In the genomic region with DNA sequence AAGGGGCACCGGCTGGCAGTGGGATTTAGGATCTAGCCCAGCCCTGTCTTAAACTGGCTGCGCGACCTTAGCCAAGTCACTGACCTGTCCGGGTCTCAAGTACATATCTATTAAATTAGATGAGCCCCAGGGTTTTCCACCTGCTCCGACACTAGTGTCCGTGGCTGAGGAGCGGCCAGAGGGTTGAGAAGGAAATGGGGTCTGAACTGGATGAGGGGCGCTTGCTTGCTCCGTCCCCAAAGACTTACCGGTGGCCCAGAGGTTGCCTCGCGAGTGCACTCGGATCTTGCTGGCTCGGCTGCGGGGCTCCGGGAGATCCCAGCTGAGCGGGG, we compare ENCODE assay signal across 8 cellular contexts. TPM values are rescaled to one million over a fixed set of nuclear protein-coding genes. Genes with fewer than 3 reads are reported as not detected.
DNase-seq lines count a peak whose midpoint lies in the region; ATAC-seq and TF ChIP-seq lines count a peak whose summit lies in the region.

No MANE protein-coding gene starts in this region.

- no peak for DNase-seq in activated naive CD4-positive, alpha-beta T cell treated with anti-CD3 and anti-CD28 coated beads, Interleukin-2, amount 10 ng/mL, durations not matched to agents 7 days and 5 days
- DNase-seq in activated naive CD4-positive, alpha-beta T cell (lab: John Stamatoyannopoulos, UW) = no peak
- DNase-seq in astrocyte of the spinal cord (ENCODE audit: low read depth, low spot score) (no peak), lung (ENCODE audit: low spot score) (no peak), upper lobe of right lung (no peak), AML-193 (lab: John Stamatoyannopoulos, UW) (no peak), HEK293T (ENCODE audit: extremely low spot score) (no peak)

- CTCF ChIA-PET in activated naive CD4-positive, alpha-beta T cell treated with anti-CD3 and anti-CD28 coated beads, Interleukin-2, amount 10 ng/mL, durations not matched to agents 7 days and 5 days (lab: Charles Lee) = interaction anchor here (2.4 kb wide), 1 partner anchor 219 kb away, joined by 6 read pairs; no protein-coding TSS in a partner anchor
- CTCF ChIA-PET in HEK293T (lab: Yijun Ruan, JAX) = no interaction called here

- H3K4me3 ChIP-seq in astrocyte of the spinal cord (ENCODE audit: low read depth, low read length) (peak overlapping the region; percentile 38), lung (peak overlapping the region; percentile 34), upper lobe of right lung (peak overlapping the region; percentile 61)

- peak overlapping the region in 1 of 2 donors; percentile 69 for H3K27ac ChIP-seq in lung (ENCODE audit: low read depth in 1 of 2, low read length in 1 of 2)
- H3K27ac ChIP-seq in upper lobe of right lung = peak overlapping the region; percentile 77

- no peak for ATAC-seq in lung (ENCODE audit: insufficient read depth, low FRiP score)
- no peak for ATAC-seq in upper lobe of right lung
- no peak for ATAC-seq in HG03442 (IDR thresholded peaks at IDR 0.05; ENCODE audit: unreplicated experiment)

- H3K9me3 Mint-ChIP-seq in activated naive CD4-positive, alpha-beta T cell treated with anti-CD3 and anti-CD28 coated beads, Interleukin-2, amount 10 ng/mL, durations not matched to agents 7 days and 5 days = no peaks in the 10 kb centered on the region

- intact Hi-C loops in upper lobe of right lung (cut with DNase I) = no loop called here

- peaks cover 4 to 6% of the 10 kb centered on the region in 2 donors for H3K4me1 ChIP-seq in lung (ENCODE audit: control insufficient read depth in 2 of 2, insufficient read depth in 2 of 2, low read length in 2 of 2)
- H3K4me1 ChIP-seq in upper lobe of right lung = peaks cover 24% of the 10 kb centered on the region

- H3K27me3 ChIP-seq in lung (ENCODE audit: control insufficient read depth, insufficient read depth) (no peaks in the 10 kb centered on the region), upper lobe of right lung (no peaks in the 10 kb centered on the region)

- H3K36me3 ChIP-seq in lung (ENCODE audit: control insufficient read depth in 2 of 2, insufficient read depth in 2 of 2, low read length in 2 of 2) = no peaks in the 10 kb centered on the region
- H3K36me3 ChIP-seq in upper lobe of right lung = peaks cover 4% of the 10 kb centered on the region

- H3K4me3 Mint-ChIP-seq in activated naive CD4-positive, alpha-beta T cell treated with anti-CD3 and anti-CD28 coated beads, Interleukin-2, amount 10 ng/mL, durations not matched to agents 7 days and 5 days = peak overlapping the region; percentile 70

- H3K27ac Mint-ChIP-seq in activated naive CD4-positive, alpha-beta T cell treated with anti-CD3 and anti-CD28 coated beads, Interleukin-2, amount 10 ng/mL, durations not matched to agents 7 days and 5 days = no peak overlapping the region

- in situ Hi-C loops in astrocyte of the spinal cord (cut with HindIII; ENCODE audit: low sequenced_read_pairs) = no loop called here

- 22 to 33% methylated on average over 15 to 17 of the region's 17 CpGs for WGBS in lung, 2 donors

- H3K36me3 Mint-ChIP-seq in activated naive CD4-positive, alpha-beta T cell treated with anti-CD3 and anti-CD28 coated beads, Interleukin-2, amount 10 ng/mL, durations not matched to agents 7 days and 5 days = peaks cover 13% of the 10 kb centered on the region

- H3K27me3 Mint-ChIP-seq in activated naive CD4-positive, alpha-beta T cell treated with anti-CD3 and anti-CD28 coated beads, Interleukin-2, amount 10 ng/mL, durations not matched to agents 7 days and 5 days = peaks cover 12% of the 10 kb centered on the region

- H3K4me1 Mint-ChIP-seq in activated naive CD4-positive, alpha-beta T cell treated with anti-CD3 and anti-CD28 coated beads, Interleukin-2, amount 10 ng/mL, durations not matched to agents 7 days and 5 days = peaks cover 45% of the 10 kb centered on the region

- H3K9me3 ChIP-seq in lung (ENCODE audit: control insufficient read depth in 2 of 2, insufficient read depth in 1 of 2, low read length in 1 of 2) (no peaks in the 10 kb centered on the region), upper lobe of right lung (no peaks in the 10 kb centered on the region)

- POLR2A ChIA-PET in HEK293T (lab: Yijun Ruan, JAX) = no interaction called here

- TF ChIP-seq CTCF in astrocyte of the spinal cord (IDR thresholded peaks at IDR 0.05; ENCODE audit: low read depth, low read length) = no peak
- TF ChIP-seq CTCF in lung (IDR thresholded peaks at IDR 0.05; ENCODE audit: control extremely low read depth, extremely low read depth) = no peak
- TF ChIP-seq CTCF in upper lobe of right lung (IDR thresholded peaks at IDR 0.05) = no peak

TF ChIP-seq in HEK293T, 16 proteins besides CTCF, POLR2A, EP300 and RAD21:
- TF ChIP-seq BHLHE40 (IDR thresholded peaks at IDR 0.05; ENCODE audit: borderline replicate concordance) = no peak
- no peak for TF ChIP-seq CTBP1 (IDR thresholded peaks at IDR 0.05; ENCODE audit: borderline replicate concordance)
- TF ChIP-seq L3MBTL2 (conservative IDR thresholded peaks at IDR 0.05) = no peak
- no peak for TF ChIP-seq ZNF384 (IDR thresholded peaks at IDR 0.05)
- TF ChIP-seq SUZ12 (IDR thresholded peaks at IDR 0.05) = no peak
- no peak for TF ChIP-seq FOXM1 (IDR thresholded peaks at IDR 0.05; ENCODE audit: borderline replicate concordance)
- TF ChIP-seq ELF4 (IDR thresholded peaks at IDR 0.05) = no peak
- no peak for TF ChIP-seq TARDBP (IDR thresholded peaks at IDR 0.05)
- no peak for TF ChIP-seq LEF1 (IDR thresholded peaks at IDR 0.05; ENCODE audit: borderline replicate concordance)
- TF ChIP-seq, protein P1, sequence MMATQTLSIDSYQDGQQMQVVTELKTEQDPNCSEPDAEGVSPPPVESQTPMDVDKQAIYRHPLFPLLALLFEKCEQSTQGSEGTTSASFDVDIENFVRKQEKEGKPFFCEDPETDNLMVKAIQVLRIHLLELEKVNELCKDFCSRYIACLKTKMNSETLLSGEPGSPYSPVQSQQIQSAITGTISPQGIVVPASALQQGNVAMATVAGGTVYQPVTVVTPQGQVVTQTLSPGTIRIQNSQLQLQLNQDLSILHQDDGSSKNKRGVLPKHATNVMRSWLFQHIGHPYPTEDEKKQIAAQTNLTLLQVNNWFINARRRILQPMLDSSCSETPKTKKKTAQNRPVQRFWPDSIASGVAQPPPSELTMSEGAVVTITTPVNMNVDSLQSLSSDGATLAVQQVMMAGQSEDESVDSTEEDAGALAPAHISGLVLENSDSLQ (IDR thresholded peaks at IDR 0.05) = no peak
- no peak for TF ChIP-seq ARNT (IDR thresholded peaks at IDR 0.05)
- no peak for TF ChIP-seq FOXK2 (IDR thresholded peaks at IDR 0.05)
- no peak for TF ChIP-seq FOXA1 (IDR thresholded peaks at IDR 0.05)
- TF ChIP-seq NFRKB (IDR thresholded peaks at IDR 0.05) = no peak
- no peak for TF ChIP-seq SP1 (IDR thresholded peaks at IDR 0.05)
- no peak for TF ChIP-seq HDGF (IDR thresholded peaks at IDR 0.05; ENCODE audit: borderline replicate concordance)

RNA-seq across cellular contexts. Expression of a gene that starts 0.3 kb away (rescaled TPM):
- 1 to 10 TPM; 2.6 to 9.3 TPM for total RNA-seq in lung
- polyA plus RNA-seq in lung = 1 to 10 TPM; 4.7 to 6.4 TPM
- total RNA-seq in upper lobe of right lung = 9.0 TPM

RNA-seq across cellular contexts. Expression of a gene that starts 3.6 kb away (rescaled TPM):
- 10 to 100 TPM; 33.3 to 35.6 TPM for total RNA-seq in lung
- 10 to 100 TPM; 18.2 to 19.7 TPM for polyA plus RNA-seq in lung
- 29.4 TPM for total RNA-seq in upper lobe of right lung

RNA-seq across cellular contexts. Expression of a gene that starts 56.9 kb away (rescaled TPM):
- total RNA-seq in lung (10 to 100 TPM in 1 of 2 donors, 1 to 10 TPM in 1; 5.0 to 12.8 TPM), upper lobe of right lung (5.8 TPM)
- 1 to 10 TPM; 2.5 to 3.7 TPM for polyA plus RNA-seq in lung

RNA-seq across cellular contexts. Expression of a gene that starts 58.2 kb away (rescaled TPM):
- total RNA-seq in lung (100 to 1,000 TPM; 119 to 139 TPM), upper lobe of right lung (168 TPM)
- polyA plus RNA-seq in lung = 100 to 1,000 TPM; 146 to 170 TPM
